ENCODE assay signal across 23 cellular contexts in genomic region chr2:210523650-210524289, GRCh38. TPM values are rescaled to one million over a fixed set of nuclear protein-coding genes. Genes with fewer than 3 reads are reported as not detected.
DNase-seq lines count a peak whose midpoint lies in the region; ATAC-seq, FAIRE-seq and TF ChIP-seq lines count a peak whose summit lies in the region.
"Had no signal": no experiment of that assay in that cellular context is flagged by ENCODE, and none has a peak within 500 bp of the region (broad histone marks: within the 10 kb centered on the region; RNA-seq: fewer than 3 reads in every experiment).

No MANE protein-coding gene starts in this region.

- H3K9ac ChIP-seq in Karpas-422 (ENCODE audit: low read length) (no peak overlapping the region), HepG2 (ENCODE audit: insufficient read depth, low read depth, low read length) (no peak overlapping the region)
- H3K9ac ChIP-seq: BLaER1 treated with 17β-estradiol and CSF1 and Interleukin-3, amounts not matched to agents 10 nM and 100 nM had no signal

- TF ChIP-seq RAD21 in HepG2 (CRISPR knock-in tag; IDR thresholded peaks at IDR 0.05) = no peak

- H3K4me1 ChIP-seq in Karpas-422 (ENCODE audit: low read length) = peaks cover 20% of the 10 kb centered on the region
- peaks cover 35% of the 10 kb centered on the region for H3K4me1 ChIP-seq in HepG2 (ENCODE audit: insufficient read depth, low read length)
- peaks cover 0 to 50% (median 19%) of the 10 kb centered on the region in 4 donors for H3K4me1 ChIP-seq in right lobe of liver
- H3K4me1 ChIP-seq: A549; BLaER1 treated with 17β-estradiol and CSF1 and Interleukin-3, amounts not matched to agents 10 nM and 100 nM had no signal

- H4K20me1 ChIP-seq in Karpas-422 (ENCODE audit: insufficient read depth, low read depth, low read length) (no peaks in the 10 kb centered on the region), HepG2 (ENCODE audit: insufficient read depth, low read length) (no peaks in the 10 kb centered on the region)
- H4K20me1 ChIP-seq: BLaER1 treated with 17β-estradiol and CSF1 and Interleukin-3, amounts not matched to agents 10 nM and 100 nM had no signal

- no peak overlapping the region for H2AFZ ChIP-seq in Karpas-422 (ENCODE audit: low read length)
- H2AFZ ChIP-seq in HepG2 (ENCODE audit: low read length) = no peak overlapping the region

- peak; percentile 100 for ATAC-seq in HepG2
- peak; percentile 72 to 86 (median 79) for ATAC-seq in right lobe of liver
- no peak for ATAC-seq in HG02759 (IDR thresholded peaks at IDR 0.05; ENCODE audit: unreplicated experiment)
- ATAC-seq: A549 had no signal

- POLR2A ChIA-PET in HepG2 (lab: Yijun Ruan, JAX) = interaction anchor here (1.0 to 2.1 kb wide), 2 partner anchors 17 to 26 kb away, joined by 3 to 7 read pairs; no protein-coding TSS in a partner anchor

- H3K79me2 ChIP-seq in Karpas-422 (ENCODE audit: low read length) = no peaks in the 10 kb centered on the region
- no peaks in the 10 kb centered on the region for H3K79me2 ChIP-seq in HepG2 (ENCODE audit: insufficient read depth, low read length)

- intact Hi-C loops in HepG2 (cut with micrococcal nuclease; ENCODE audit: unreplicated experiment) = loop anchor here (1.0 kb wide), 2 partner anchors 18 to 34 kb away; no protein-coding TSS in a partner anchor
- intact Hi-C loops in right lobe of liver (cut with DNase I) = no loop called here

- H3K27me3 ChIP-seq in Karpas-422 (ENCODE audit: low read length) = no peaks in the 10 kb centered on the region
- H3K27me3 ChIP-seq in HepG2 (ENCODE audit: control insufficient read depth in 1 of 2, insufficient read depth in 2 of 2, low read length in 2 of 2) = no peaks in the 10 kb centered on the region
- no peaks in the 10 kb centered on the region for H3K27me3 ChIP-seq in right lobe of liver
- H3K27me3 ChIP-seq: BLaER1 treated with 17β-estradiol and CSF1 and Interleukin-3, amounts not matched to agents 10 nM and 100 nM had no signal

- DNase-seq in Karpas-422 (peak; percentile 55), HepG2 (ENCODE audit: low spot score) (peak; percentile 82), right lobe of liver (peak in 1 of 3 donors; percentile 57), NCI-H774 (lab: John Stamatoyannopoulos, UW) (no peak)
- DNase-seq: AML-193; CD4-positive, alpha-beta memory T cell; CD4-positive, CD25-positive, alpha-beta regulatory T cell; CD8-positive, alpha-beta memory T cell; COR-L47; DMS 273 treated with DMSO at 0.1 percent for 48 hours; DMS153; DMS53; DMS79; DND-41; EL; GDM1 had no signal

- no peak overlapping the region for H3K27ac ChIP-seq in Karpas-422 (ENCODE audit: low read length)
- peak overlapping the region; percentile 62 for H3K27ac ChIP-seq in HepG2 (ENCODE audit: extremely low read length, insufficient read depth, low read length)
- peak overlapping the region in 2 of 3 donors; percentile 20 to 67 for H3K27ac ChIP-seq in right lobe of liver
- H3K27ac ChIP-seq: 22Rv1; A549; BLaER1 treated with 17β-estradiol and CSF1 and Interleukin-3, amounts not matched to agents 10 nM and 100 nM had no signal

- no peaks in the 10 kb centered on the region for H3K36me3 ChIP-seq in Karpas-422 (ENCODE audit: insufficient read depth, low read length)
- H3K36me3 ChIP-seq in HepG2 (replicated peaks in 1 of 2; ENCODE audit: control insufficient read depth in 1 of 2, insufficient read depth in 2 of 2, low read length in 2 of 2) = no peaks in the 10 kb centered on the region
- no peaks in the 10 kb centered on the region for H3K36me3 ChIP-seq in right lobe of liver
- H3K36me3 ChIP-seq: BLaER1 treated with 17β-estradiol and CSF1 and Interleukin-3, amounts not matched to agents 10 nM and 100 nM had no signal

- H3K4me3 ChIP-seq in Karpas-422 (ENCODE audit: low read length) (0 out of 2 replicates have a peak overlapping the region, but pooled peaks have one; percentile 7), HepG2 (replicated peaks in 1 of 3; ENCODE audit: insufficient read depth in 1 of 3, low read depth in 2 of 3, low read length in 3 of 3) (peak overlapping the region in 1 of 3 experiments; percentile 6; a peak in 1 of 6 replicates), right lobe of liver (no peak overlapping the region)
- H3K4me3 ChIP-seq: A549; BLaER1 treated with 17β-estradiol and CSF1 and Interleukin-3, amounts not matched to agents 10 nM and 100 nM had no signal

- BruUV-seq in HepG2 (replicated peaks; lab: Mats Ljungman, UMichigan) = no TSS peak

- no peak for TF ChIP-seq CTCF in HepG2 (CRISPR knock-in tag; IDR thresholded peaks at IDR 0.05)
- no peak for TF ChIP-seq CTCF in right lobe of liver (IDR thresholded peaks at IDR 0.05)

- TF ChIP-seq POLR2A in HepG2 (IDR thresholded peaks at IDR 0.05; ENCODE audit: insufficient read depth in 1 of 2, low read depth in 2 of 2, low read length in 2 of 2) = no peak
- no peak for TF ChIP-seq POLR2A in right lobe of liver (IDR thresholded peaks at IDR 0.05)

- H3K4me2 ChIP-seq in Karpas-422 (ENCODE audit: low read depth, low read length, poor library complexity, severe bottlenecking) = peak overlapping the region; percentile 63
- peak overlapping the region; percentile 13 for H3K4me2 ChIP-seq in HepG2 (ENCODE audit: low read depth, low read length)
- H3K4me2 ChIP-seq: A549; BLaER1 treated with 17β-estradiol and CSF1 and Interleukin-3, amounts not matched to agents 10 nM and 100 nM had no signal

- CTCF ChIA-PET in HepG2 (lab: Yijun Ruan, JAX; ENCODE audit: low intra/inter-chr PET ratio, low total read pairs) = no interaction called here

- H3K9me3 ChIP-seq in Karpas-422 (ENCODE audit: low read length) (no peaks in the 10 kb centered on the region), HepG2 (ENCODE audit: low read length) (no peaks in the 10 kb centered on the region), right lobe of liver (no peaks in the 10 kb centered on the region)
- H3K9me3 ChIP-seq: A549; BLaER1 treated with 17β-estradiol and CSF1 and Interleukin-3, amounts not matched to agents 10 nM and 100 nM had no signal

- in situ Hi-C loops in HepG2 (cut with HindIII; ENCODE audit: extremely low pct_ligation_motif_present, low pct_unique_long_range_greater_than_20kb) = no loop called here

- no peaks in the 10 kb centered on the region for H3K9me2 ChIP-seq in Karpas-422 (replicated peaks; ENCODE audit: insufficient read depth, low read length)

- WGBS in HepG2 (ENCODE audit: low lambda C conversion rate) = 44% methylated on average over 4 of the region's 4 CpGs
- WGBS in right lobe of liver (ENCODE audit: insufficient coverage, low coverage, low lambda C conversion rate, missing lambda C conversion rate) = 42% methylated on average over 4 of the region's 4 CpGs

- TF ChIP-seq EP300 in HepG2 (IDR thresholded peaks at IDR 0.05; ENCODE audit: low read depth in 2 of 2, low read length in 2 of 2) (peak in 1 of 2 experiments; percentile 82; a peak in 2 of 4 replicates), HepG2 (CRISPR knock-in tag; IDR thresholded peaks at IDR 0.05; ENCODE audit: borderline replicate concordance) (no peak)

- FAIRE-seq in HepG2 (lab: Jason Lieb, UNC) = peak; percentile 87
- FAIRE-seq: A549, GM12891, GM19239 had no signal

RNA-seq across cellular contexts. Expression of gene CPS1, which starts 32.6 kb away (rescaled TPM):
- 2.8 and 5.0 TPM in 2 replicates for total RNA-seq in Karpas-422 (2014; rRNA removed; shearing (Covaris generic); ENCODE audit: low replicate concordance)
- total RNA-seq in HepG2 (2016; rRNA removed; fragmentation: Illumina TruSeq; extraction: Trizol) (44.9 and 51.7 TPM in 2 replicates), right lobe of liver (1,000 to 10,000 TPM; 1,066 to 2,150 (median 1,343) TPM)
- total RNA-seq in HepG2 (2016; cell fraction: cytosol; rRNA removed; fragmentation: Illumina TruSeq; extraction: Trizol; ENCODE audit: low read depth) = 4.5 and 7.1 TPM in 2 replicates
- total RNA-seq in HepG2 (2016; cell fraction: insoluble cytoplasmic fraction; rRNA removed; fragmentation: Illumina TruSeq; extraction: Trizol) = 42.6 and 49.0 TPM in 2 replicates
- total RNA-seq in HepG2 (2016; cell fraction: membrane; rRNA removed; fragmentation: Illumina TruSeq; extraction: Trizol) = 22.1 and 24.3 TPM in 2 replicates
- 47.7 and 52.3 TPM in 2 replicates for total RNA-seq in HepG2 (2016; cell fraction: nucleus; rRNA removed; fragmentation: Illumina TruSeq; extraction: Trizol)
- 17.6 and 24.4 TPM in 2 replicates for polyA plus RNA-seq in HepG2 (2011; rRNA removed)
- 16.5 and 18.6 TPM in 2 replicates for polyA plus RNA-seq in HepG2 (2011; cell fraction: cytosol; rRNA removed)
- 16.9 and 18.9 TPM in 2 replicates for polyA plus RNA-seq in HepG2 (2011; cell fraction: nucleus; rRNA removed)
- polyA plus RNA-seq in HepG2 (2012) = 13.0 and 24.2 TPM in 2 replicates
- 1.3 and 1.4 TPM in 2 replicates for polyA plus RNA-seq in HepG2 (2016; cell fraction: cytosol; fragmentation: Illumina TruSeq; extraction: Trizol; ENCODE audit: low read depth)
- polyA plus RNA-seq in HepG2 (2016; cell fraction: insoluble cytoplasmic fraction; fragmentation: Illumina TruSeq; extraction: Trizol; ENCODE audit: low read depth) = 22.9 and 25.1 TPM in 2 replicates
- 7.7 and 8.8 TPM in 2 replicates for polyA plus RNA-seq in HepG2 (2016; cell fraction: membrane; fragmentation: Illumina TruSeq; extraction: Trizol; ENCODE audit: low read depth)
- polyA plus RNA-seq in HepG2 (2016; cell fraction: nucleus; fragmentation: Illumina TruSeq; extraction: Trizol; ENCODE audit: insufficient read depth, low read depth) = 28.4 and 30.6 TPM in 2 replicates
- polyA minus RNA-seq in HepG2 (2011; rRNA and poly(A)+ RNA removed; ENCODE audit: low replicate concordance) = 49.7 and 1,370 TPM in 2 replicates
- 44.2 and 46.4 TPM in 2 replicates for polyA minus RNA-seq in HepG2 (2011; cell fraction: cytosol; rRNA and poly(A)+ RNA removed)
- 89.2 and 97.7 TPM in 2 replicates for polyA minus RNA-seq in HepG2 (2011; cell fraction: nucleus; rRNA and poly(A)+ RNA removed)
- polyA plus RNA-seq: CD14-positive monocyte; CD4-positive, alpha-beta memory T cell; CD4-positive, CD25-positive, alpha-beta regulatory T cell; CD8-positive, alpha-beta memory T cell had no signal

RNA-seq across cellular contexts. Expression of gene LANCL1, which starts 47.2 kb away (rescaled TPM):
- total RNA-seq in Karpas-422 (2014; rRNA removed; shearing (Covaris generic); ENCODE audit: low replicate concordance) = 48.7 and 126 TPM in 2 replicates
- 67.7 and 111 TPM in 2 replicates for total RNA-seq in HepG2 (2016; rRNA removed; fragmentation: Illumina TruSeq; extraction: Trizol)
- total RNA-seq in HepG2 (2016; cell fraction: cytosol; rRNA removed; fragmentation: Illumina TruSeq; extraction: Trizol; ENCODE audit: low read depth) = 4.6 and 5.6 TPM in 2 replicates
- total RNA-seq in HepG2 (2016; cell fraction: insoluble cytoplasmic fraction; rRNA removed; fragmentation: Illumina TruSeq; extraction: Trizol) = 67.1 and 103 TPM in 2 replicates
- total RNA-seq in HepG2 (2016; cell fraction: membrane; rRNA removed; fragmentation: Illumina TruSeq; extraction: Trizol) = 19.3 and 21.2 TPM in 2 replicates
- 56.5 and 56.7 TPM in 2 replicates for total RNA-seq in HepG2 (2016; cell fraction: nucleus; rRNA removed; fragmentation: Illumina TruSeq; extraction: Trizol)
- 45.4 and 53.5 TPM in 2 replicates for polyA plus RNA-seq in HepG2 (2011; rRNA removed)
- 34.1 and 42.0 TPM in 2 replicates for polyA plus RNA-seq in HepG2 (2011; cell fraction: cytosol; rRNA removed)
- 34.7 and 38.4 TPM in 2 replicates for polyA plus RNA-seq in HepG2 (2011; cell fraction: nucleus; rRNA removed)
- polyA plus RNA-seq in HepG2 (2012) = 33.4 and 41.5 TPM in 2 replicates
- polyA plus RNA-seq in HepG2 (2016; cell fraction: cytosol; fragmentation: Illumina TruSeq; extraction: Trizol; ENCODE audit: low read depth) = 3.3 and 3.5 TPM in 2 replicates
- 83.5 and 85.9 TPM in 2 replicates for polyA plus RNA-seq in HepG2 (2016; cell fraction: insoluble cytoplasmic fraction; fragmentation: Illumina TruSeq; extraction: Trizol; ENCODE audit: low read depth)
- polyA plus RNA-seq in HepG2 (2016; cell fraction: membrane; fragmentation: Illumina TruSeq; extraction: Trizol; ENCODE audit: low read depth) = 8.6 and 10.0 TPM in 2 replicates
- polyA plus RNA-seq in HepG2 (2016; cell fraction: nucleus; fragmentation: Illumina TruSeq; extraction: Trizol; ENCODE audit: insufficient read depth, low read depth) = 62.4 and 65.7 TPM in 2 replicates
- 86.1 and 162 TPM in 2 replicates for polyA minus RNA-seq in HepG2 (2011; rRNA and poly(A)+ RNA removed; ENCODE audit: low replicate concordance)
- 56.5 and 59.2 TPM in 2 replicates for polyA minus RNA-seq in HepG2 (2011; cell fraction: cytosol; rRNA and poly(A)+ RNA removed)
- 38.0 and 44.5 TPM in 2 replicates for polyA minus RNA-seq in HepG2 (2011; cell fraction: nucleus; rRNA and poly(A)+ RNA removed)
- total RNA-seq in right lobe of liver = 10 to 100 TPM; 16.1 to 20.6 (median 17.5) TPM

Comparison
In these comparisons a context has a peak if more than half of its experiments do, and no peak if none do; other contexts are left out.
1. RNA of gene CPS1, which starts 32.6 kb away (total RNA-seq): 1,066 to 2,150 TPM in right lobe of liver; 4.5 to 52.3 TPM in HepG2 and 2.8 to 5.0 TPM in Karpas-422; every median in the first group is over 10 times any median in the second.